In genomic region chr1:120497145-120497544, GRCh38 we compare ENCODE assay signal across 5 cellular contexts.
DNase-seq lines count a peak whose midpoint lies in the region; ATAC-seq and TF ChIP-seq lines count a peak whose summit lies in the region.
"Not testable (repeated sequence)": the region's sequence is repeated elsewhere in the genome, so short reads cannot be mapped to it uniquely, and the experiment has no call there.

No MANE protein-coding gene starts in this region.

- H3K9me3 ChIP-seq in PC-3 (ENCODE audit: low read length) = not testable (repeated sequence)

- peak; percentile 79 for ATAC-seq in GM23338
- peak; percentile 37; the same call in 1 of the 2 replicates for ATAC-seq in PC-3

- not testable (repeated sequence) for H3K36me3 Mint-ChIP-seq in GM23338 (ENCODE audit: low read depth)

- H2AFZ ChIP-seq in GM23338; PC-3 (ENCODE audit: low read length): not testable (repeated sequence)

- not testable (repeated sequence) for H3K9me2 ChIP-seq in GM23338 (ENCODE audit: insufficient read depth); PC-3 (replicated peaks; ENCODE audit: low read length)

- H3K9me3 Mint-ChIP-seq in GM23338 = not testable (repeated sequence)

- H3K4me2 ChIP-seq in GM23338; PC-3 (ENCODE audit: low read length): not testable (repeated sequence)

- not testable (repeated sequence) for H3K27ac Mint-ChIP-seq in GM23338

- H3K4me3 Mint-ChIP-seq in GM23338 = not testable (repeated sequence)

- not testable (repeated sequence) for H3K27me3 ChIP-seq in GM23338 (ENCODE audit: insufficient read depth); PC-3 (ENCODE audit: low read length)

- H3F3A ChIP-seq in GM23338 (replicated peaks; ENCODE audit: low read depth); PC-3 (ENCODE audit: low read length, unreplicated experiment): not testable (repeated sequence)

- BruUV-seq in PC-3 (replicated peaks; lab: Mats Ljungman, UMichigan) = not testable (repeated sequence)

- H3K4me3 ChIP-seq in GM23338; PC-3 (ENCODE audit: low read length): not testable (repeated sequence)

- H3K4me1 ChIP-seq in GM23338 (ENCODE audit: insufficient read depth); PC-3 (ENCODE audit: insufficient read depth, low read length): not testable (repeated sequence)

- H3K36me3 ChIP-seq in GM23338 (ENCODE audit: insufficient read depth); PC-3 (ENCODE audit: low read depth, low read length): not testable (repeated sequence)

- not testable (repeated sequence) for H4K20me1 ChIP-seq in GM23338 (replicated peaks; ENCODE audit: insufficient read depth); PC-3 (ENCODE audit: low read length)

- H3K4me1 Mint-ChIP-seq in GM23338 = not testable (repeated sequence)

- H3K27ac ChIP-seq in GM23338 (ENCODE audit: low read depth); PC-3 (ENCODE audit: low read length): not testable (repeated sequence)

- not testable (repeated sequence) for H3K79me2 ChIP-seq in GM23338 (replicated peaks; ENCODE audit: insufficient read depth); PC-3 (ENCODE audit: low read length)

- not testable (repeated sequence) for H3K9ac ChIP-seq in PC-3 (ENCODE audit: low read length)

- not testable (repeated sequence) for DNase-seq in GM23338 (ENCODE audit: low spot score); PC-3
- DNase-seq in NCI-H1105 treated with DMSO at 0.1 percent for 48 hours (lab: John Stamatoyannopoulos, UW) (peak; percentile 23), NCI-H510A treated with DMSO at 0.1 percent for 48 hours (lab: John Stamatoyannopoulos, UW) (peak; percentile 18), left kidney (ENCODE audit: low read depth, low spot score) (peak; percentile 1)

- H3K27me3 Mint-ChIP-seq in GM23338 (ENCODE audit: insufficient read depth, low read depth, poor library complexity) = not testable (repeated sequence)

- intact Hi-C loops in PC-3 (cut with micrococcal nuclease) = not testable (repeated sequence)

- CTCF ChIA-PET in PC-3 (lab: Charles Lee) = not testable (repeated sequence)

- TF ChIP-seq CTCF in GM23338 (conservative IDR thresholded peaks at IDR 0.05; ENCODE audit: low read depth in 2 of 2); PC-3 (conservative IDR thresholded peaks at IDR 0.05; ENCODE audit: low read depth, low read length): not testable (repeated sequence)

- POLR2A ChIA-PET in PC-3 (lab: Charles Lee; ENCODE audit: unreplicated experiment) = not testable (repeated sequence)
